Comparison of ENCODE assay signal across 8 cellular contexts in genomic region chr2:96011129-96011455, GRCh38. TPM values are rescaled to one million over a fixed set of nuclear protein-coding genes. Genes with fewer than 3 reads are reported as not detected.
DNase-seq lines count a peak whose midpoint lies in the region; ATAC-seq and TF ChIP-seq lines count a peak whose summit lies in the region.
"Not testable (repeated sequence)": the region's sequence is repeated elsewhere in the genome, so short reads cannot be mapped to it uniquely, and the experiment has no call there.

No MANE protein-coding gene starts in this region.

- not testable (repeated sequence) for TF ChIP-seq CTCF in CD4-positive, alpha-beta T cell (IDR thresholded peaks at IDR 0.05)
- peak; percentile 22 for TF ChIP-seq CTCF in fibroblast of the aortic adventitia (IDR thresholded peaks at IDR 0.05; ENCODE audit: insufficient read depth, low read length)

- in situ Hi-C loops in SK-MEL-5 (cut with HindIII; ENCODE audit: low pct_unique_long_range_greater_than_20kb, low sequenced_read_pairs): not testable (repeated sequence)

- H3K36me3 Mint-ChIP-seq in CD4-positive, alpha-beta T cell (ENCODE audit: low read depth); stimulated activated effector memory CD8-positive, alpha-beta T cell treated with anti-CD3 and anti-CD28 coated beads, Interleukin-12 subunit alpha, Interleukin-12 subunit beta, amount 100 ng/mL, for 72 hours: not testable (repeated sequence)

- peak overlapping the region; percentile 62 for H3K27ac Mint-ChIP-seq in CD4-positive, alpha-beta T cell
- not testable (repeated sequence) for H3K27ac Mint-ChIP-seq in stimulated activated effector memory CD8-positive, alpha-beta T cell treated with anti-CD3 and anti-CD28 coated beads, Interleukin-12 subunit alpha, Interleukin-12 subunit beta, amount 100 ng/mL, for 72 hours

- peak overlapping the region; percentile 74 for H3K4me3 Mint-ChIP-seq in CD4-positive, alpha-beta T cell
- H3K4me3 Mint-ChIP-seq in stimulated activated effector memory CD8-positive, alpha-beta T cell treated with anti-CD3 and anti-CD28 coated beads, Interleukin-12 subunit alpha, Interleukin-12 subunit beta, amount 100 ng/mL, for 72 hours: peak overlapping the region; percentile 77

- H3K27me3 ChIP-seq in CD4-positive, alpha-beta T cell (ENCODE audit: control insufficient read depth, insufficient read depth, low read length): not testable (repeated sequence)
- peaks cover 20% of the 10 kb centered on the region for H3K27me3 ChIP-seq in adipocyte (replicated peaks; ENCODE audit: control insufficient read depth, insufficient read depth, low read length)

- not testable (repeated sequence) for H3K9me3 ChIP-seq in CD4-positive, alpha-beta T cell (ENCODE audit: control insufficient read depth, low read length); adipocyte (ENCODE audit: control insufficient read depth, low read length)

- peak; percentile 4 for ATAC-seq in CD4-positive, alpha-beta T cell (ENCODE audit: poor library complexity)
- ATAC-seq in GM21423 (IDR thresholded peaks at IDR 0.05; ENCODE audit: unreplicated experiment) (peak; percentile 27), HG03439 (IDR thresholded peaks at IDR 0.05; ENCODE audit: unreplicated experiment) (peak; percentile 14)
- ATAC-seq in stimulated activated effector memory CD8-positive, alpha-beta T cell treated with anti-CD3 and anti-CD28 coated beads, Interleukin-12 subunit alpha, Interleukin-12 subunit beta, amount 100 ng/mL, for 72 hours: peak; percentile 29

- not testable (repeated sequence) for H3K27ac ChIP-seq in CD4-positive, alpha-beta T cell (ENCODE audit: low read depth, low read length)

- H3K36me3 ChIP-seq in adipocyte (ENCODE audit: control insufficient read depth, insufficient read depth, low read length, severe bottlenecking): not testable (repeated sequence)

- peaks cover 10% of the 10 kb centered on the region for H3K4me1 Mint-ChIP-seq in CD4-positive, alpha-beta T cell (ENCODE audit: low read depth)
- H3K4me1 Mint-ChIP-seq in stimulated activated effector memory CD8-positive, alpha-beta T cell treated with anti-CD3 and anti-CD28 coated beads, Interleukin-12 subunit alpha, Interleukin-12 subunit beta, amount 100 ng/mL, for 72 hours: not testable (repeated sequence)

- intact Hi-C loops in CD4-positive, alpha-beta T cell (cut with DNase I, micrococcal nuclease): not testable (repeated sequence)

- H3K9me3 Mint-ChIP-seq in CD4-positive, alpha-beta T cell; stimulated activated effector memory CD8-positive, alpha-beta T cell treated with anti-CD3 and anti-CD28 coated beads, Interleukin-12 subunit alpha, Interleukin-12 subunit beta, amount 100 ng/mL, for 72 hours: not testable (repeated sequence)

- POLR2A ChIA-PET in CD4-positive, alpha-beta T cell (lab: Charles Lee): not testable (repeated sequence)

- not testable (repeated sequence) for H3K27me3 Mint-ChIP-seq in CD4-positive, alpha-beta T cell

- CTCF ChIA-PET in CD4-positive, alpha-beta T cell (lab: Charles Lee): not testable (repeated sequence)

- not testable (repeated sequence) for H3K9ac ChIP-seq in adipocyte (ENCODE audit: low read length)

- not testable (repeated sequence) for H3K4me1 ChIP-seq in adipocyte (ENCODE audit: control insufficient read depth, insufficient read depth, low read length)

- not testable (repeated sequence) for H3K4me3 ChIP-seq in adipocyte (ENCODE audit: low read length); fibroblast of the aortic adventitia (ENCODE audit: low read depth, low read length)

- not testable (repeated sequence) for DNase-seq in CD4-positive, alpha-beta T cell
- DNase-seq in SK-MEL-5 (ENCODE audit: low read depth, low spot score): peak; percentile 48
- peak; percentile 46 for DNase-seq in adipocyte (ENCODE audit: low read depth)
- DNase-seq in fibroblast of the aortic adventitia (ENCODE audit: low read depth): peak; percentile 5
- peak; percentile 75 for DNase-seq in mesenteric fat pad (ENCODE audit: low spot score)
- peak in 1 of 2 donors; percentile 55 for DNase-seq in stimulated activated effector memory CD8-positive, alpha-beta T cell treated with anti-CD3 and anti-CD28 coated beads, Interleukin-12 subunit alpha, Interleukin-12 subunit beta, amount 100 ng/mL, for 72 hours (ENCODE audit: low spot score in 2 of 2)

RNA-seq across cellular contexts. Expression of gene ANKRD36C, which starts 19.5 kb away (rescaled TPM):
- total RNA-seq in CD4-positive, alpha-beta T cell: 10 to 100 TPM; 74.0 to 78.3 TPM
- total RNA-seq in SK-MEL-5 (2014; rRNA removed; shearing (Covaris generic)): 5.2 and 5.8 TPM in 2 replicates
- polyA plus RNA-seq in SK-MEL-5 (2015; cell fraction: cytosol; rRNA removed): 0.30 and 1.8 TPM in 2 replicates
- polyA plus RNA-seq in SK-MEL-5 (2015; cell fraction: nucleus; rRNA removed): 8.1 and 11.3 TPM in 2 replicates
- total RNA-seq in fibroblast of the aortic adventitia (ENCODE audit: low replicate concordance) (69.1 and 94.5 TPM in 2 replicates), mesenteric fat pad (23.6 TPM)

RNA-seq across cellular contexts. Expression of gene GPAT2, which starts 23.6 kb away (rescaled TPM):
- 1 to 10 TPM; 1.3 to 2.0 TPM for total RNA-seq in CD4-positive, alpha-beta T cell
- total RNA-seq in SK-MEL-5 (2014; rRNA removed; shearing (Covaris generic)): not detected in 2 replicates
- polyA plus RNA-seq in SK-MEL-5 (2015; cell fraction: cytosol; rRNA removed): not detected in 2 replicates
- polyA plus RNA-seq in SK-MEL-5 (2015; cell fraction: nucleus; rRNA removed): not detected in 2 replicates
- 10.2 TPM in 1 of 2 replicates, not detected in the other for total RNA-seq in fibroblast of the aortic adventitia (ENCODE audit: low replicate concordance)
- 9.0 TPM for total RNA-seq in mesenteric fat pad
